ENCODE assay signal across 10 cellular contexts in the genomic region with DNA sequence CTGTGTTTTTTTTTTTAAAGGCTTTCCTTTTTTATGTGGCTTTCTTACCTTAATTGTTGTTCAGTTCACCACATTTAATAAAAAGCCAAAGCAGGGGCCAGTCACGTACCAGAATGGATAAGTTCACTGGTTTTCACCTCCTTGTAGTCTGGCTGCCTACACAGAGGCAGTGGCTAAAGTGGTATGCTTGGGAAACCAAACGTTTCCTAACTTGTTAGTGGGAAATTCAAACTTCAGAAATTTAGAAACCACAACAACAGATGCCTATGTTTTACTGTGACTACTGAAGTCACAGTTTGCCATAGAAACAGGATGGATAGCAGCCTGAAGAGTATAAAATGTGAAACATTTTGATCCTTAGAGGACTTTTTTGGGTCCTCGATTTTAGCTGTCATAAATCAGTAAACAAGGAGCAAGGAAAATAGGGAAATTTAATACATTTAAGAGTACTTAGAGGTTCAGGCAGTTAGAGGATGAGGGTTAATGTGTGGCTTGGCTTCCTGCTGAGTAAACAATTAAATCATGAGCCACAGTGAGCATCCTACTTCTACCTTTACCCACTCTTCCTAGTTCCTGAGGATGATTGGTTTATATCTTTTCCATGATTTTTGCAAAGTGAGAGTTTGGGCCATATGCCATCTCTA. TPM values are rescaled to one million over a fixed set of nuclear protein-coding genes. Genes with fewer than 3 reads are reported as not detected.
A peak's percentile ranks its signal among the peaks of the same experiment; 100 is the strongest.
DNase-seq lines count a peak whose midpoint lies in the region; ATAC-seq, FAIRE-seq and TF ChIP-seq lines count a peak whose summit lies in the region.
"Had no signal": no experiment of that assay in that cellular context is flagged by ENCODE, and none has a peak within 500 bp of the region (broad histone marks: within the 10 kb centered on the region; RNA-seq: fewer than 3 reads in every experiment).

No MANE protein-coding gene starts in this region.

- no peak for FAIRE-seq in D721Med (lab: Jason Lieb, UNC)

- no peaks in the 10 kb centered on the region for H3K27me3 ChIP-seq in skeletal muscle tissue (ENCODE audit: control insufficient read depth in 3 of 3, insufficient read depth in 3 of 3, low read length in 3 of 3)

- H3K4me1 ChIP-seq in skeletal muscle tissue (ENCODE audit: control insufficient read depth in 3 of 3, insufficient read depth in 3 of 3, low read length in 3 of 3) = peaks cover 22 to 43% (median 28%) of the 10 kb centered on the region in 3 donors

- TF ChIP-seq CTCF in NB4 (IDR thresholded peaks at IDR 0.05; ENCODE audit: low read depth, low read length) (no peak), choroid plexus epithelial cell (conservative IDR thresholded peaks at IDR 0.05; ENCODE audit: low read depth, low read length) (no peak), D721Med (IDR thresholded peaks at IDR 0.05; ENCODE audit: insufficient read depth, missing control alignments) (no peak)

- TF ChIP-seq POLR2A in NB4 (IDR thresholded peaks at IDR 0.05; ENCODE audit: extremely low read depth, insufficient read length) = no peak

- peak overlapping the region; percentile 40 for H3K27ac ChIP-seq in skeletal muscle tissue (ENCODE audit: low read depth, low read length)
- H3K27ac ChIP-seq: 22Rv1 had no signal

- no peak overlapping the region for H3K9ac ChIP-seq in skeletal muscle tissue (ENCODE audit: low read depth in 1 of 3, low read length in 3 of 3)

- H3K4me3 ChIP-seq in NB4 (ENCODE audit: low read depth, low read length) = no peak overlapping the region
- no peak overlapping the region for H3K4me3 ChIP-seq in choroid plexus epithelial cell (ENCODE audit: low read depth, low read length)
- H3K4me3 ChIP-seq in skeletal muscle tissue (ENCODE audit: low read length in 3 of 3) = no peak overlapping the region

- peaks cover 8 to 22% (median 8%) of the 10 kb centered on the region in 3 donors for H3K36me3 ChIP-seq in skeletal muscle tissue (ENCODE audit: control insufficient read depth in 3 of 3, insufficient read depth in 3 of 3, low read length in 3 of 3)

- DNase-seq in DMS 273 (lab: John Stamatoyannopoulos, UW; ENCODE audit: unreplicated experiment) (peak; percentile 37), DMS 273 treated with DMSO at 0.1 percent for 48 hours (lab: John Stamatoyannopoulos, UW) (no peak), NB4 (ENCODE audit: low read depth) (peak; percentile 51), choroid plexus epithelial cell (ENCODE audit: low read depth) (peak; percentile 90), D721Med (ENCODE audit: insufficient read length, low spot score) (no peak), occipital lobe (lab: John Stamatoyannopoulos, UW) (no peak)
- DNase-seq: NCI-H1694 had no signal

- ATAC-seq in GM19023 (IDR thresholded peaks at IDR 0.05; ENCODE audit: unreplicated experiment) = no peak

- H3K9me3 ChIP-seq in skeletal muscle tissue (ENCODE audit: control insufficient read depth in 3 of 3, low read length in 3 of 3) = no peaks in the 10 kb centered on the region

RNA-seq across cellular contexts. Expression of a gene that starts 48.6 kb away (rescaled TPM):
- total RNA-seq in skeletal muscle tissue = 8.4 TPM
- total RNA-seq in occipital lobe = 13.3 TPM

Comparison
In these comparisons a context has a peak if more than half of its experiments do, and no peak if none do; other contexts are left out.
1. DNase-seq: peak in DMS 273 (single experiment), NB4 (single experiment) and choroid plexus epithelial cell (single experiment); none in DMS 273 treated with DMSO at 0.1 percent for 48 hours (single experiment), D721Med (single experiment) and occipital lobe (single experiment).